ENCODE assay signal across 8 cellular contexts in genomic region chr10:114174462-114175190, GRCh38. TPM values are rescaled to one million over a fixed set of nuclear protein-coding genes. Genes with fewer than 3 reads are reported as not detected.
DNase-seq lines count a peak whose midpoint lies in the region; ATAC-seq and TF ChIP-seq lines count a peak whose summit lies in the region.

No MANE protein-coding gene starts in this region.

- H3K9ac ChIP-seq in ES-I3 (ENCODE audit: low read depth, low read length) (peak overlapping the region; percentile 94), SK-N-SH (peak overlapping the region; percentile 91; the same call in 1 of the 2 replicates), endodermal cell (ENCODE audit: extremely low read depth, low read length, poor library complexity, severe bottlenecking) (peak overlapping the region; percentile 8)

- peaks cover 23% of the 10 kb centered on the region for H3K4me1 Mint-ChIP-seq in endodermal cell

- TF ChIP-seq CTCF in SK-N-SH (IDR thresholded peaks at IDR 0.05) (no peak), endodermal cell (conservative IDR thresholded peaks at IDR 0.05) (no peak), vagina (IDR thresholded peaks at IDR 0.05) (no peak)

- peak overlapping the region; percentile 99 for H2AFZ ChIP-seq in SK-N-SH (ENCODE audit: low read depth)

- 2% methylated on average over 27 of the region's 29 CpGs for WGBS in SK-N-SH (ENCODE audit: low lambda C conversion rate)
- 12 to 15% methylated on average over 21 to 29 of the region's 29 CpGs for WGBS in endodermal cell (ENCODE audit: insufficient coverage in 1 of 2, insufficient read length in 1 of 2), 2 experiments

- peaks cover 8% of the 10 kb centered on the region; the same call in 1 of the 2 replicates for H3K4me1 ChIP-seq in ES-I3 (ENCODE audit: insufficient read depth, low read length)
- peaks cover 0 to 4% of the 10 kb centered on the region in 2 experiments; a peak in 2 of 4 replicates for H3K4me1 ChIP-seq in SK-N-SH (ENCODE audit: control insufficient read depth in 1 of 2, insufficient read depth in 2 of 2, low read depth in 1 of 2, low read length in 1 of 2)
- H3K4me1 ChIP-seq in endodermal cell (ENCODE audit: control insufficient read depth, insufficient read depth, low read length): no peaks in the 10 kb centered on the region
- H3K4me1 ChIP-seq in muscle layer of duodenum (ENCODE audit: control insufficient read depth in 1 of 2, insufficient read depth in 2 of 2, low read length in 2 of 2): peaks cover 0 to 7% of the 10 kb centered on the region in 2 donors
- H3K4me1 ChIP-seq in vagina: peaks cover 20% of the 10 kb centered on the region

- H3K4me3 ChIP-seq in SK-N-SH (ENCODE audit: low read depth in 2 of 2, low read length in 1 of 2): peak overlapping the region; percentile 91 to 99
- H3K4me3 ChIP-seq in endodermal cell (ENCODE audit: low read length): peak overlapping the region; percentile 93
- H3K4me3 ChIP-seq in muscle layer of duodenum (ENCODE audit: low read depth in 1 of 2, low read length in 2 of 2): peak overlapping the region; percentile 74 to 79
- H3K4me3 ChIP-seq in vagina: peak overlapping the region; percentile 82 to 87

- H3K79me2 ChIP-seq in SK-N-SH (ENCODE audit: insufficient read depth): peaks cover 41% of the 10 kb centered on the region; the same call in 1 of the 2 replicates

- TF ChIP-seq POLR2A in vagina (IDR thresholded peaks at IDR 0.05): no peak

- no peaks in the 10 kb centered on the region for H4K20me1 ChIP-seq in SK-N-SH (ENCODE audit: insufficient read depth)

- TF ChIP-seq RAD21 in SK-N-SH (IDR thresholded peaks at IDR 0.05; ENCODE audit: low read length): no peak

- H3K9me2 ChIP-seq in SK-N-SH: no peaks in the 10 kb centered on the region

- ATAC-seq in GM19467 (IDR thresholded peaks at IDR 0.05; ENCODE audit: unreplicated experiment) (peak; percentile 15), HG03460 (IDR thresholded peaks at IDR 0.05; ENCODE audit: unreplicated experiment) (peak; percentile 17)

- no peaks in the 10 kb centered on the region for H3K36me3 ChIP-seq in ES-I3 (ENCODE audit: insufficient read depth, low read length)
- no peaks in the 10 kb centered on the region for H3K36me3 ChIP-seq in SK-N-SH (replicated peaks in 1 of 2; ENCODE audit: control insufficient read depth in 1 of 2, insufficient read depth in 2 of 2, low read length in 1 of 2)
- H3K36me3 ChIP-seq in endodermal cell (ENCODE audit: control insufficient read depth, insufficient read depth, low read length): peaks cover 12% of the 10 kb centered on the region
- H3K36me3 ChIP-seq in muscle layer of duodenum (ENCODE audit: control insufficient read depth in 1 of 2, insufficient read depth in 2 of 2, low read length in 2 of 2): no peaks in the 10 kb centered on the region
- H3K36me3 ChIP-seq in vagina: no peaks in the 10 kb centered on the region

- peaks cover 17% of the 10 kb centered on the region for H3K36me3 Mint-ChIP-seq in endodermal cell (ENCODE audit: low read depth)

- peak overlapping the region in 1 of 2 experiments; percentile 66; a peak in 2 of 4 replicates for H3K27ac ChIP-seq in SK-N-SH (ENCODE audit: low read depth in 2 of 2, low read length in 1 of 2)
- no peak overlapping the region for H3K27ac ChIP-seq in endodermal cell (ENCODE audit: low read depth, low read length)
- peak overlapping the region; percentile 35 for H3K27ac ChIP-seq in muscle layer of duodenum (ENCODE audit: low read length)
- H3K27ac ChIP-seq in vagina: peak overlapping the region; percentile 88

- no peak for TF ChIP-seq EP300 in SK-N-SH (IDR thresholded peaks at IDR 0.05; ENCODE audit: borderline replicate concordance in 1 of 2, low read depth in 1 of 2, low read length in 1 of 2)

- POLR2A ChIA-PET in SK-N-SH (lab: Yijun Ruan, JAX): no interaction called here

- peaks cover 3% of the 10 kb centered on the region for H3F3A ChIP-seq in SK-N-SH (replicated peaks; ENCODE audit: insufficient read depth)

- intact Hi-C loops in vagina (cut with DNase I): no loop called here

- peaks cover 7% of the 10 kb centered on the region for H3K9me3 Mint-ChIP-seq in endodermal cell

- H3K4me2 ChIP-seq in SK-N-SH: peak overlapping the region; percentile 89

- CTCF ChIA-PET in SK-N-SH (lab: Yijun Ruan, JAX): interaction anchor here (0.8 to 1.3 kb wide), 3 partner anchors 16 to 129 kb away, joined by 3 read pairs; no protein-coding TSS in a partner anchor

- H3K9me3 ChIP-seq in ES-I3 (ENCODE audit: control insufficient read depth, insufficient read depth, low read length) (no peaks in the 10 kb centered on the region), SK-N-SH (no peaks in the 10 kb centered on the region), endodermal cell (ENCODE audit: control insufficient read depth, low read length) (peaks cover 2% of the 10 kb centered on the region), muscle layer of duodenum (ENCODE audit: control insufficient read depth in 1 of 2, low read length in 2 of 2) (no peaks in the 10 kb centered on the region), vagina (no peaks in the 10 kb centered on the region)

- H3K27me3 ChIP-seq in SK-N-SH (ENCODE audit: insufficient read depth) (no peaks in the 10 kb centered on the region), endodermal cell (ENCODE audit: control insufficient read depth, insufficient read depth, low read length, poor library complexity, severe bottlenecking) (peaks cover 6% of the 10 kb centered on the region), muscle layer of duodenum (ENCODE audit: low read depth, low read length) (no peaks in the 10 kb centered on the region), vagina (no peaks in the 10 kb centered on the region)

- peaks cover 25% of the 10 kb centered on the region for H3K27me3 Mint-ChIP-seq in endodermal cell (ENCODE audit: insufficient read depth)

- no peak for DNase-seq in SK-N-SH
- no peak for DNase-seq in endodermal cell
- DNase-seq in vagina (ENCODE audit: extremely low spot score in 2 of 2): peak in 1 of 2 donors; percentile 88
- no peak for DNase-seq in NCI-H1048 (lab: John Stamatoyannopoulos, UW)

- H3K27ac Mint-ChIP-seq in endodermal cell: peak overlapping the region; percentile 16

- H3K4me3 Mint-ChIP-seq in endodermal cell: peak overlapping the region; percentile 99

TF ChIP-seq in SK-N-SH, 30 proteins besides CTCF, POLR2A, EP300 and RAD21:
- TF ChIP-seq JUND (IDR thresholded peaks at IDR 0.05) (no peak), MXI1 (IDR thresholded peaks at IDR 0.05; ENCODE audit: low read depth, low read length) (peak; percentile 38; the same call in 1 of the 2 replicates)

RNA-seq across cellular contexts. Expression of gene CCDC186, which starts 0.6 kb away (rescaled TPM):
- 1.3 and 1.6 TPM in 2 replicates for polyA plus RNA-seq in SK-N-SH (2012; rRNA removed)
- 1.3 and 1.7 TPM in 2 replicates for polyA plus RNA-seq in SK-N-SH (2012; cell fraction: cytosol; rRNA removed)
- polyA plus RNA-seq in SK-N-SH (2012; cell fraction: nucleus; rRNA removed): 1.9 and 2.7 TPM in 2 replicates
- 10 to 100 TPM; 19.9 to 22.3 TPM for total RNA-seq in endodermal cell
- polyA plus RNA-seq in endodermal cell (2013, experiment 1 of 2): 7.2 TPM
- polyA plus RNA-seq in endodermal cell (2013, experiment 2 of 2): 7.9 TPM
- total RNA-seq in vagina: 25.5 TPM

RNA-seq across cellular contexts. Expression of gene TDRD1, which starts 4.5 kb away (rescaled TPM):
- polyA plus RNA-seq in SK-N-SH (2012; rRNA removed): not detected in 2 replicates
- not detected in 2 replicates for polyA plus RNA-seq in SK-N-SH (2012; cell fraction: cytosol; rRNA removed)
- polyA plus RNA-seq in SK-N-SH (2012; cell fraction: nucleus; rRNA removed): not detected in 2 replicates
- under 1 TPM; 0.09 to 0.15 TPM for total RNA-seq in endodermal cell
- not detected for polyA plus RNA-seq in endodermal cell (2013, experiment 1 of 2)
- not detected for polyA plus RNA-seq in endodermal cell (2013, experiment 2 of 2)
- not detected for total RNA-seq in vagina

Comparison
In these comparisons a context has a peak if more than half of its experiments do, and no peak if none do; other contexts are left out.
1. H3K9ac ChIP-seq: peak in every context shown above with its lines; median percentile 94 in ES-I3; 91 in SK-N-SH; 8 in endodermal cell.